1 cellular context compared by ENCODE assay signal in genomic region chr20:49475979-49476378, GRCh38.
TF ChIP-seq lines count a peak whose summit lies in the region.

No MANE protein-coding gene starts in this region.

TF ChIP-seq in SK-N-SH treated with all-trans-retinoic acid at 6 μM for 48 hours, 23 proteins besides CTCF, POLR2A, EP300 and RAD21 (continued from another document):
- TF ChIP-seq POU6F1 (CRISPR knock-in tag; IDR thresholded peaks at IDR 0.05; ENCODE audit: borderline replicate concordance, low read depth), result no peak
- no peak for TF ChIP-seq GLIS3 (CRISPR knock-in tag; IDR thresholded peaks at IDR 0.05)
- no peak for TF ChIP-seq CREB5 (CRISPR knock-in tag; IDR thresholded peaks at IDR 0.05; ENCODE audit: low read depth)
